In the genomic region with DNA sequence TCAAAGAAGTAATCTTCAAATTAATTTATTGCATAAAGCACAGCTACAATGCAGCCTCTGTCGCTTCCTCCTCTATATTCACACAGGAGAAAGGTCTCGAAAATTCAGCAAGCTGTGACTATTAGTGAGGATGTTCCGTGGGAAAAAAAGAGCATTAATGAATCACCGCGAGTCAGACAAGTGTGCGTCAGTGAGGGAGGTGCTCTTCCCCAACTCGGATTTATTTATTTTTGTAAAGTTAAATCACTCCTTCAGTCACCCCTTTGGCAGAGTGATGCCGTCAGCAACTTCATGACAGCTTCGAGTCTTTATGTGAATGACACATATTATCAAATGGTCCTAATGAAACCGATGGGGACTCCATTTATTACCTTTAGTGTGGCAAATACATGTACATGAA, we compare ENCODE assay signal across 27 cellular contexts.
"Had no signal": no experiment of that assay in that cellular context is flagged by ENCODE, and none has a peak within 500 bp of the region (broad histone marks: within the 10 kb centered on the region; RNA-seq: fewer than 3 reads in every experiment).

No MANE protein-coding gene starts in this region.

- H3K27me3 ChIP-seq: cardiac muscle cell had no signal

- H3K4me3 ChIP-seq: cardiac muscle cell had no signal

- DNase-seq: activated B cell treated with CpG ODN at 0.5 μM for 24 hours; activated CD4-positive, alpha-beta memory T cell treated with anti-CD3 and anti-CD28 coated beads for 36 hours; activated CD4-positive, alpha-beta T cell treated with anti-CD3 and anti-CD28 coated beads for 1 hour; activated CD4-positive, alpha-beta T cell treated with anti-CD3 and anti-CD28 coated beads, Interleukin-2, amount 10 ng/mL, durations not matched to agents 7 days and 5 days; activated CD8-positive, alpha-beta memory T cell treated with anti-CD3 and anti-CD28 coated beads for 24 hours; activated gamma-delta T cell; activated naive CD4-positive, alpha-beta T cell treated with anti-CD3 and anti-CD28 coated beads for 36 hours; activated T-cell treated with anti-CD3 and anti-CD28 coated beads for 4 hours; activated T-cell treated with anti-CD3 and anti-CD28 coated beads, Interleukin-2, amount 50 U/mL, for 48 hours; amygdala; Kasumi-1; KBM-7; MV-4-11; NCI-H1105; NCI-H1436; NCI-H187; NCI-H2081; NCI-H2227 treated with DMSO at 0.1 percent for 48 hours; NCI-H510A; NCI-H526 treated with DMSO at 0.1 percent for 48 hours; NCI-H82; SHP77 treated with DMSO at 0.1 percent for 48 hours; T-helper 17 cell; T1000 had no signal

- H3K36me3 ChIP-seq: cardiac muscle cell had no signal

- ATAC-seq: activated T-helper 17 cell treated with anti-CD3 and anti-CD28 coated beads, Interleukin-2, amount 50 U/mL, for 72 hours; Panc1; T-helper 17 cell had no signal

- H3K27ac ChIP-seq: cardiac muscle cell had no signal
